Comparison of ENCODE assay signal across 1 cellular context in genomic region chr2:73176881-73177644, GRCh38.
A peak's percentile ranks its signal among the peaks of the same experiment; 100 is the strongest.
TF ChIP-seq lines count a peak whose summit lies in the region.

No MANE protein-coding gene starts in this region.

TF ChIP-seq in HepG2, 621 proteins besides CTCF, POLR2A, EP300 and RAD21 (continued from another document and continues in another):
- TF ChIP-seq TFAP4 (IDR thresholded peaks at IDR 0.05; ENCODE audit: borderline replicate concordance, low read depth) (0 out of 2 replicates have a peak, but pooled peaks have one; percentile 9), HNF1A (IDR thresholded peaks at IDR 0.05; ENCODE audit: low read depth) (no peak), HNF1A (CRISPR knock-in tag; IDR thresholded peaks at IDR 0.05; ENCODE audit: borderline replicate concordance) (0 out of 2 replicates have a peak, but pooled peaks have one; percentile 16), ZNF784 (CRISPR knock-in tag; IDR thresholded peaks at IDR 0.05; ENCODE audit: borderline replicate concordance) (peak; percentile 67; the same call in 1 of the 2 replicates), ZNF713 (CRISPR knock-in tag; IDR thresholded peaks at IDR 0.05) (peak; percentile 87), ZNF382 (CRISPR knock-in tag; IDR thresholded peaks at IDR 0.05; ENCODE audit: borderline replicate concordance) (no peak), CCAR2 (optimal IDR thresholded peaks at IDR 0.05; ENCODE audit: low read depth, low read length) (no peak), JUND (CRISPR knock-in tag; IDR thresholded peaks at IDR 0.05) (no peak), ARID4A (CRISPR knock-in tag; IDR thresholded peaks at IDR 0.05; ENCODE audit: borderline replicate concordance) (peak; percentile 83; the same call in 1 of the 2 replicates), ARNT (IDR thresholded peaks at IDR 0.05) (no peak), ZNF331 (CRISPR knock-in tag; IDR thresholded peaks at IDR 0.05) (peak; percentile 73; the same call in 1 of the 2 replicates), HOXA9 (CRISPR knock-in tag; IDR thresholded peaks at IDR 0.05; ENCODE audit: borderline replicate concordance) (no peak), ZNF549 (CRISPR knock-in tag; IDR thresholded peaks at IDR 0.05) (no peak), ZNF276 (CRISPR knock-in tag; IDR thresholded peaks at IDR 0.05; ENCODE audit: low read depth) (0 out of 2 replicates have a peak, but pooled peaks have one; percentile 19), KDM5B (CRISPR knock-in tag; IDR thresholded peaks at IDR 0.05; ENCODE audit: borderline replicate concordance) (peak; percentile 82; the same call in 1 of the 2 replicates), KMT2B (CRISPR knock-in tag; IDR thresholded peaks at IDR 0.05) (peak; percentile 64; the same call in 1 of the 2 replicates), IRF2 (CRISPR knock-in tag; IDR thresholded peaks at IDR 0.05) (peak; percentile 58), ZNF207 (IDR thresholded peaks at IDR 0.05; ENCODE audit: borderline replicate concordance) (no peak), ZNF101 (CRISPR knock-in tag; IDR thresholded peaks at IDR 0.05; ENCODE audit: borderline replicate concordance, low read depth) (0 out of 2 replicates have a peak, but pooled peaks have one; percentile 45), MTF2 (CRISPR knock-in tag; IDR thresholded peaks at IDR 0.05; ENCODE audit: borderline replicate concordance) (peak; percentile 98), ZFP90 (CRISPR knock-in tag; IDR thresholded peaks at IDR 0.05; ENCODE audit: borderline replicate concordance) (peak; percentile 91; the same call in 1 of the 2 replicates), CEBPG (CRISPR knock-in tag; IDR thresholded peaks at IDR 0.05) (no peak), EHMT2 (IDR thresholded peaks at IDR 0.05; ENCODE audit: borderline replicate concordance, low read depth, low read length) (no peak), TBP (CRISPR knock-in tag; IDR thresholded peaks at IDR 0.05) (0 out of 2 replicates have a peak, but pooled peaks have one; percentile 69), ZNF142 (CRISPR knock-in tag; IDR thresholded peaks at IDR 0.05) (peak; percentile 66; the same call in 1 of the 2 replicates), ZNF337 (CRISPR knock-in tag; IDR thresholded peaks at IDR 0.05; ENCODE audit: borderline replicate concordance, low read depth) (peak; percentile 28; the same call in 1 of the 2 replicates), CENPT (CRISPR knock-in tag; IDR thresholded peaks at IDR 0.05; ENCODE audit: low read depth) (no peak), MYC (CRISPR knock-in tag; IDR thresholded peaks at IDR 0.05; ENCODE audit: borderline replicate concordance) (peak; percentile 75; the same call in 1 of the 2 replicates), KDM3A (CRISPR knock-in tag; IDR thresholded peaks at IDR 0.05; ENCODE audit: low read depth) (peak; percentile 96), NR0B2 (CRISPR knock-in tag; IDR thresholded peaks at IDR 0.05) (peak; percentile 33; the same call in 1 of the 2 replicates), SMC3 (IDR thresholded peaks at IDR 0.05; ENCODE audit: low read length) (peak; percentile 32; the same call in 1 of the 2 replicates), DPF2 (CRISPR knock-in tag; IDR thresholded peaks at IDR 0.05; ENCODE audit: borderline replicate concordance, low read depth) (no peak), JUN (CRISPR knock-in tag; IDR thresholded peaks at IDR 0.05) (no peak; the same call in 1 of the 2 replicates), ZNF577 (CRISPR knock-in tag; IDR thresholded peaks at IDR 0.05; ENCODE audit: borderline replicate concordance, low read depth) (no peak)
